In genomic region chr20:34525342-34525708, GRCh38 we compare ENCODE assay signal across 10 cellular contexts. TPM values are rescaled to one million over a fixed set of nuclear protein-coding genes. Genes with fewer than 3 reads are reported as not detected.
DNase-seq lines count a peak whose midpoint lies in the region; ATAC-seq, FAIRE-seq and TF ChIP-seq lines count a peak whose summit lies in the region.
"Had no signal": no experiment of that assay in that cellular context is flagged by ENCODE, and none has a peak within 500 bp of the region (broad histone marks: within the 10 kb centered on the region; RNA-seq: fewer than 3 reads in every experiment).

No MANE protein-coding gene starts in this region.

- TF ChIP-seq POLR2A in heart left ventricle (IDR thresholded peaks at IDR 0.05) (no peak), endothelial cell of umbilical vein (IDR thresholded peaks at IDR 0.05; ENCODE audit: low read depth, low read length) (no peak)

- H4K20me1 ChIP-seq in endothelial cell of umbilical vein (replicated peaks; ENCODE audit: control insufficient read depth, extremely low read depth, insufficient read depth, low read length): no peaks in the 10 kb centered on the region

- no peak overlapping the region for H3K4me3 ChIP-seq in heart left ventricle
- H3K4me3 ChIP-seq in endothelial cell of umbilical vein (replicated peaks in 1 of 3; ENCODE audit: insufficient read depth in 1 of 3, low read depth in 1 of 3, low read length in 3 of 3): no peak overlapping the region

- peak overlapping the region; percentile 29 for H3K4me2 ChIP-seq in endothelial cell of umbilical vein (ENCODE audit: insufficient read depth, low read length)

- peaks cover 8 to 73% (median 53%) of the 10 kb centered on the region in 12 donors for H3K4me1 ChIP-seq in heart left ventricle
- peaks cover 21% of the 10 kb centered on the region for H3K4me1 ChIP-seq in endothelial cell of umbilical vein (ENCODE audit: control insufficient read depth, extremely low read depth, insufficient read depth, low read length)

- H2AFZ ChIP-seq in endothelial cell of umbilical vein (ENCODE audit: low read depth, low read length): no peak overlapping the region

- H3K27me3 ChIP-seq in heart left ventricle (no peaks in the 10 kb centered on the region), endothelial cell of umbilical vein (ENCODE audit: control insufficient read depth in 2 of 2, insufficient read depth in 2 of 2, low read length in 2 of 2) (no peaks in the 10 kb centered on the region)

- no peak for DNase-seq in heart left ventricle
- no peak for DNase-seq in left ventricle myocardium superior
- DNase-seq in endothelial cell of umbilical vein (ENCODE audit: low read depth, low spot score): no peak
- peak; percentile 15 for DNase-seq in osteocyte (ENCODE audit: extremely low spot score, unreplicated experiment)
- DNase-seq in ureter (ENCODE audit: low spot score): peak; percentile 27
- no peak for DNase-seq in GM19238 (ENCODE audit: insufficient read length, low spot score)
- DNase-seq in DMS53 treated with DMSO at 0.1 percent for 48 hours (lab: John Stamatoyannopoulos, UW; ENCODE audit: unreplicated experiment): no peak
- no peak for DNase-seq in DMS53 (lab: John Stamatoyannopoulos, UW)
- DNase-seq: activated B cell treated with CpG ODN at 0.5 μM for 24 hours had no signal

- H3K36me3 Mint-ChIP-seq in osteocyte (ENCODE audit: unreplicated experiment): peaks cover 19% of the 10 kb centered on the region

- BruUV-seq in endothelial cell of umbilical vein (replicated peaks; lab: Mats Ljungman, UMichigan): no TSS peak

- peak overlapping the region in 10 of 12 donors; percentile 6 to 81 (median 66) for H3K27ac ChIP-seq in heart left ventricle
- peak overlapping the region; percentile 78 for H3K27ac ChIP-seq in endothelial cell of umbilical vein (ENCODE audit: insufficient read depth, low read depth, low read length)

- peaks cover 46% of the 10 kb centered on the region for H3K79me2 ChIP-seq in endothelial cell of umbilical vein (ENCODE audit: control insufficient read depth, insufficient read depth, low read length)

- CTCF ChIA-PET in endothelial cell of umbilical vein (lab: Charles Lee): interaction anchor here (1.2 to 5.8 kb wide), 5 partner anchors 9 to 334 kb away, joined by 3 to 107 read pairs (median 4); partner anchors contain the start of gene DYNLRB1

- 84 to 87% (median 86%) methylated on average over 7 of the region's 7 CpGs for WGBS in heart left ventricle, 4 donors

- H3K36me3 ChIP-seq in heart left ventricle: peaks cover 0 to 70% (median 38%) of the 10 kb centered on the region in 9 donors
- H3K36me3 ChIP-seq in endothelial cell of umbilical vein (ENCODE audit: control insufficient read depth in 2 of 2, extremely low read depth in 1 of 2, insufficient read depth in 2 of 2, low read length in 2 of 2): peaks cover 7 to 22% of the 10 kb centered on the region in 2 experiments

- peak overlapping the region; percentile 6 for H3K9ac ChIP-seq in endothelial cell of umbilical vein (replicated peaks; ENCODE audit: extremely low read depth, insufficient read depth, low read length)

- intact Hi-C loops in heart left ventricle (cut with DNase I): loop anchor here in 4 of 10 donors (5.0 to 10.0 kb wide), 4 partner anchors 51 to 331 kb away; no protein-coding TSS in a partner anchor
- intact Hi-C loops in left ventricle myocardium superior (cut with micrococcal nuclease): no loop called here
- intact Hi-C loops in endothelial cell of umbilical vein (cut with micrococcal nuclease): loop anchor here (5.0 kb wide), 1 partner anchor 333 kb away; no protein-coding TSS in a partner anchor

- POLR2A ChIA-PET in endothelial cell of umbilical vein (lab: Charles Lee): interaction anchor here (1.2 kb wide), 1 partner anchor 9 kb away, joined by 7 read pairs; the partner anchor contains the start of gene DYNLRB1

- H3K9me1 ChIP-seq in endothelial cell of umbilical vein (replicated peaks; ENCODE audit: control insufficient read depth, extremely low read depth, insufficient read depth, low read length): no peaks in the 10 kb centered on the region

- H3K9me3 Mint-ChIP-seq in osteocyte (ENCODE audit: unreplicated experiment): no peaks in the 10 kb centered on the region
- H3K9me3 Mint-ChIP-seq: activated B cell treated with CpG ODN at 0.5 μM for 24 hours; stimulated activated memory B cell treated with anti-CD40 and anti-IgM and Interleukin-4, amounts not matched to agents 10 μg/mL and 1 μg/mL and 100 μg/mL, for 72 hours had no signal

- H3K4me1 Mint-ChIP-seq in osteocyte (ENCODE audit: unreplicated experiment): peaks cover 58% of the 10 kb centered on the region

- no peak overlapping the region for H3K4me3 Mint-ChIP-seq in osteocyte (ENCODE audit: unreplicated experiment)
- H3K4me3 Mint-ChIP-seq: activated B cell treated with CpG ODN at 0.5 μM for 24 hours; stimulated activated memory B cell treated with anti-CD40 and anti-IgM and Interleukin-4, amounts not matched to agents 10 μg/mL and 1 μg/mL and 100 μg/mL, for 72 hours had no signal

- dilution Hi-C loops in endothelial cell of umbilical vein (cut with MboI; ENCODE audit: extremely low pct_ligation_motif_present, low sequenced_read_pairs): no loop called here

- no peak for FAIRE-seq in endothelial cell of umbilical vein (lab: Jason Lieb, UNC)

- H3K27me3 Mint-ChIP-seq in osteocyte (ENCODE audit: unreplicated experiment): no peaks in the 10 kb centered on the region
- H3K27me3 Mint-ChIP-seq: activated B cell treated with CpG ODN at 0.5 μM for 24 hours; stimulated activated memory B cell treated with anti-CD40 and anti-IgM and Interleukin-4, amounts not matched to agents 10 μg/mL and 1 μg/mL and 100 μg/mL, for 72 hours had no signal

- ATAC-seq in heart left ventricle (no peak), left ventricle myocardium superior (no peak)
- ATAC-seq: stimulated activated memory B cell treated with anti-CD40 and anti-IgM and Interleukin-4, amounts not matched to agents 10 μg/mL and 1 μg/mL and 100 μg/mL, for 72 hours had no signal

- TF ChIP-seq CTCF in heart left ventricle (IDR thresholded peaks at IDR 0.05) (no peak), endothelial cell of umbilical vein (IDR thresholded peaks at IDR 0.05; ENCODE audit: extremely low read depth in 1 of 2, insufficient read depth in 1 of 2, low read depth in 1 of 2, low read length in 2 of 2) (no peak), osteocyte (IDR thresholded peaks at IDR 0.05) (no peak)

- no peaks in the 10 kb centered on the region for H3K9me3 ChIP-seq in heart left ventricle
- no peaks in the 10 kb centered on the region for H3K9me3 ChIP-seq in endothelial cell of umbilical vein (replicated peaks; ENCODE audit: control insufficient read depth, insufficient read depth, low read length)

- peak overlapping the region; percentile 95 for H3K27ac Mint-ChIP-seq in osteocyte (ENCODE audit: unreplicated experiment)
- H3K27ac Mint-ChIP-seq: activated B cell treated with CpG ODN at 0.5 μM for 24 hours; stimulated activated memory B cell treated with anti-CD40 and anti-IgM and Interleukin-4, amounts not matched to agents 10 μg/mL and 1 μg/mL and 100 μg/mL, for 72 hours had no signal

TF ChIP-seq in endothelial cell of umbilical vein, 7 proteins besides CTCF, POLR2A, EP300 and RAD21:
- TF ChIP-seq MAX (IDR thresholded peaks at IDR 0.05; ENCODE audit: insufficient read depth, insufficient read length): no peak
- no peak for TF ChIP-seq JUN (IDR thresholded peaks at IDR 0.05; ENCODE audit: borderline replicate concordance, insufficient read depth, insufficient read length, low read depth)
- TF ChIP-seq GATA2 (IDR thresholded peaks at IDR 0.05; ENCODE audit: insufficient read depth, insufficient read length, low read depth, low read length): no peak
- TF ChIP-seq MYC (IDR thresholded peaks at IDR 0.05; ENCODE audit: low read depth, low read length): no peak
- TF ChIP-seq POLR2AphosphoS5 (IDR thresholded peaks at IDR 0.05; ENCODE audit: insufficient read depth, low read depth, low read length): no peak

RNA-seq across cellular contexts. Expression of gene DYNLRB1, which starts 9.1 kb away (rescaled TPM):
- total RNA-seq in heart left ventricle (100 to 1,000 TPM; 129 to 376 (median 145) TPM), left ventricle myocardium superior (154 TPM), endothelial cell of umbilical vein (133 and 142 TPM in 2 replicates), osteocyte (160 and 166 TPM in 2 replicates), ureter (123 TPM)
- polyA plus RNA-seq in heart left ventricle (100 to 1,000 TPM; 200 to 405 TPM), endothelial cell of umbilical vein (238 and 245 TPM in 2 replicates)
- polyA plus RNA-seq in endothelial cell of umbilical vein (2011; cell fraction: cytosol; rRNA removed): 271 and 367 TPM in 2 replicates
- polyA plus RNA-seq in endothelial cell of umbilical vein (2011; cell fraction: nucleus; rRNA removed): 104 and 127 TPM in 2 replicates
- 327 and 368 TPM in 2 replicates for polyA plus RNA-seq in endothelial cell of umbilical vein (2012)
- polyA minus RNA-seq in endothelial cell of umbilical vein: 207 and 226 TPM in 2 replicates
- polyA minus RNA-seq in endothelial cell of umbilical vein (2011; cell fraction: cytosol; rRNA and poly(A)+ RNA removed): 73.9 TPM
- 46.8 and 47.4 TPM in 2 replicates for polyA minus RNA-seq in endothelial cell of umbilical vein (2011; cell fraction: nucleus; rRNA and poly(A)+ RNA removed)

RNA-seq across cellular contexts. Expression of gene MAP1LC3A, which starts 33.2 kb away (rescaled TPM):
- total RNA-seq in heart left ventricle: 100 to 1,000 TPM in 3 of 9 donors, 10 to 100 TPM in 6; 54.0 to 212 (median 88.6) TPM
- polyA plus RNA-seq in heart left ventricle: 100 to 1,000 TPM in 1 of 2 donors, 10 to 100 TPM in 1; 42.8 to 145 TPM
- total RNA-seq in left ventricle myocardium superior: 137 TPM
- total RNA-seq in endothelial cell of umbilical vein: 32.1 and 32.7 TPM in 2 replicates
- 39.8 and 54.1 TPM in 2 replicates for polyA plus RNA-seq in endothelial cell of umbilical vein
- polyA plus RNA-seq in endothelial cell of umbilical vein (2011; cell fraction: cytosol; rRNA removed): 12.5 and 26.1 TPM in 2 replicates
- 75.2 and 90.4 TPM in 2 replicates for polyA plus RNA-seq in endothelial cell of umbilical vein (2011; cell fraction: nucleus; rRNA removed)
- 23.2 and 47.2 TPM in 2 replicates for polyA plus RNA-seq in endothelial cell of umbilical vein (2012)
- 5.8 and 6.9 TPM in 2 replicates for polyA minus RNA-seq in endothelial cell of umbilical vein
- polyA minus RNA-seq in endothelial cell of umbilical vein (2011; cell fraction: cytosol; rRNA and poly(A)+ RNA removed): not detected
- polyA minus RNA-seq in endothelial cell of umbilical vein (2011; cell fraction: nucleus; rRNA and poly(A)+ RNA removed): 7.1 and 25.6 TPM in 2 replicates
- total RNA-seq in osteocyte: 60.5 and 67.2 TPM in 2 replicates
- total RNA-seq in ureter: 36.2 TPM

Comparison
In these comparisons a context has a peak if more than half of its experiments do, and no peak if none do; other contexts are left out.
1. DNase-seq: peak in osteocyte (single experiment) and ureter (single experiment); none in heart left ventricle (0 of 5), left ventricle myocardium superior (single experiment), endothelial cell of umbilical vein (single experiment), GM19238 (single experiment), DMS53 treated with DMSO at 0.1 percent for 48 hours (single experiment) and DMS53 (single experiment).